ENCODE assay signal across 10 cellular contexts in the genomic region with DNA sequence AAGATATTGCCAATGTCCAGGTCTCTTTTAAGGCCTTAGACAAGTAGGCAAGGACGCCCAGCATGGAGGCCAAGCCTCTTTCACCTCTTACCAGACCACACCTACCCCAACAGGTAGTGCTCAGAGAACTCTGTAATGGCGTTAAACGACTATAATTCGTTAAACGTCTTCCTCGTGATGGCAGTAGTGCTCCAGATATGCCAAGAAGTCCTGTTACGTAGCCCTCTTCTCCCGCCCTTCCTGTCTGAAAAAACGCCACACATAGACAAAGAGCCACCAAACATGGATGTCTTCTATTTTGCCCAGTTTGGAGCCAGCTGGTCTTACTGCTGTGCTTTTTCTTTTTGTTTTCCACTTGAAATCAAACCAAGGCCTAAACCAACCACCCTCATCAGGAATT.
DNase-seq lines count a peak whose midpoint lies in the region; ATAC-seq and TF ChIP-seq lines count a peak whose summit lies in the region.
"Had no signal": no experiment of that assay in that cellular context is flagged by ENCODE, and none has a peak within 500 bp of the region (broad histone marks: within the 10 kb centered on the region; RNA-seq: fewer than 3 reads in every experiment).

No MANE protein-coding gene starts in this region.

- no peaks in the 10 kb centered on the region for H4K20me1 ChIP-seq in GM23248 (ENCODE audit: insufficient read depth)

- no peaks in the 10 kb centered on the region for H3K9me2 ChIP-seq in GM23248 (ENCODE audit: insufficient read depth)

- peak; percentile 30 for TF ChIP-seq CTCF in AG09309 (IDR thresholded peaks at IDR 0.05; ENCODE audit: control insufficient read depth, insufficient read depth, low read depth, low read length, missing control alignments)
- peak in 1 of 6 experiments; percentile 75 for TF ChIP-seq CTCF in Peyer's patch (IDR thresholded peaks at IDR 0.05)

- in situ Hi-C loops in GM23248 (cut with MboI) = no loop called here

- TF ChIP-seq POLR2A in Peyer's patch (IDR thresholded peaks at IDR 0.05) = no peak

- intact Hi-C loops in head of caudate nucleus (cut with DNase I) = no loop called here

- H3K4me2 ChIP-seq in GM23248 (ENCODE audit: unreplicated experiment) = no peak overlapping the region

- no peak overlapping the region for H3K27ac ChIP-seq in Peyer's patch
- no peak overlapping the region for H3K27ac ChIP-seq in GM23248

- H3F3A ChIP-seq in GM23248 (ENCODE audit: insufficient read depth) = no peaks in the 10 kb centered on the region

- ATAC-seq in GM19328 (IDR thresholded peaks at IDR 0.05; ENCODE audit: unreplicated experiment) = peak; percentile 71

- WGBS in GM23248 (ENCODE audit: low coverage in 1 of 2, low lambda C conversion rate in 2 of 2, missing lambda C conversion rate in 2 of 2), 2 experiments = 31 to 38% methylated on average over 9 of the region's 9 CpGs

- H3K27me3 ChIP-seq in Peyer's patch (no peaks in the 10 kb centered on the region), GM23248 (replicated peaks; ENCODE audit: insufficient read depth) (no peaks in the 10 kb centered on the region)
- H3K27me3 ChIP-seq: heart left ventricle had no signal

- H3K4me1 ChIP-seq in Peyer's patch (no peaks in the 10 kb centered on the region), GM23248 (ENCODE audit: insufficient read depth) (no peaks in the 10 kb centered on the region)

- no peaks in the 10 kb centered on the region for H3K9me3 ChIP-seq in Peyer's patch
- H3K9me3 ChIP-seq in GM23248 (ENCODE audit: low read depth) = no peaks in the 10 kb centered on the region

- H3K4me3 ChIP-seq in AG09309 (ENCODE audit: control insufficient read depth, low read depth, low read length) = peak overlapping the region; percentile 13
- peak overlapping the region in 1 of 4 donors; percentile 19 for H3K4me3 ChIP-seq in Peyer's patch
- no peak overlapping the region for H3K4me3 ChIP-seq in GM23248

- H2AFZ ChIP-seq in GM23248 = no peak overlapping the region

- H3K36me3 ChIP-seq in Peyer's patch = no peaks in the 10 kb centered on the region
- H3K36me3 ChIP-seq in GM23248 (ENCODE audit: low read depth) = no peaks in the 10 kb centered on the region
- H3K36me3 ChIP-seq: heart left ventricle had no signal

- no peak overlapping the region for H3K9ac ChIP-seq in GM23248

- H3K79me2 ChIP-seq in GM23248 (ENCODE audit: insufficient read depth) = no peaks in the 10 kb centered on the region

- peak; percentile 61 for DNase-seq in AG09309 (ENCODE audit: low read depth)
- DNase-seq in Peyer's patch = peak in 2 of 3 donors; percentile 79 to 93
- peak in 27 of 42 donors; percentile 4 to 95 (median 80) for DNase-seq in head of caudate nucleus
- no peak for DNase-seq in putamen (ENCODE audit: low spot score)
- no peak for DNase-seq in RKO (ENCODE audit: low spot score)
- no peak for DNase-seq in cerebellar cortex (ENCODE audit: low spot score)
- DNase-seq in GM23248 = no peak
- DNase-seq: activated naive CD4-positive, alpha-beta T cell treated with Interleukin-2 at 50 U/mL for 16 hours had no signal

Comparison
In these comparisons a context has a peak if more than half of its experiments do, and no peak if none do; other contexts are left out.
1. DNase-seq: peak in AG09309 (single experiment), Peyer's patch (2 of 3) and head of caudate nucleus (27 of 42); none in putamen (single experiment), RKO (single experiment), cerebellar cortex (single experiment) and GM23248 (single experiment).